10 cellular contexts compared by ENCODE assay signal in the genomic region with DNA sequence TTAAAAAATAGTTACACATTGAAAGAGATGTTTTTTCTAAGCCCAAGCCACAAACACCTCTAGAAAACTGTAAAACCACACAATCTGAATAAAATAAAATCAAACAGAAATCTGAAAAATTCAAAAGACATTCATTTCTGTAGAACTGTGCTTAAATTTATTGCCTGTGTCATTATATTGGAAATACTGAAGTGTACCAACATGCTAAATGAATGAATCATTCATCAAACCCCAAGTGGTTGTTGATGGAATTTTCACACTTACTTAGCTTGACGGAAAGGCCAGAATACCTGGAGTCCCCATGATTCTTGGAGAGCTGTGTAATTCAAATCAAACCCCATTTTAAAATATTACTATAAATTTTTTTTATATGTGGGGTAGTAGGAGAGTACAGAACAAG. TPM values are rescaled to one million over a fixed set of nuclear protein-coding genes. Genes with fewer than 3 reads are reported as not detected.
DNase-seq lines count a peak whose midpoint lies in the region; ATAC-seq and TF ChIP-seq lines count a peak whose summit lies in the region.
"Had no signal": no experiment of that assay in that cellular context is flagged by ENCODE, and none has a peak within 500 bp of the region (broad histone marks: within the 10 kb centered on the region; RNA-seq: fewer than 3 reads in every experiment).

No MANE protein-coding gene starts in this region.

- ATAC-seq in heart right ventricle (no peak), left ventricle myocardium superior (no peak)
- ATAC-seq: left lobe of liver had no signal

- H3K4me1 ChIP-seq in heart right ventricle (peaks cover 0 to 55% (median 42%) of the 10 kb centered on the region in 9 donors), vagina (peaks cover 53% of the 10 kb centered on the region)

- 42 to 47% methylated on average over 1 of the region's 1 CpG for WGBS in heart right ventricle, 2 donors

- peak overlapping the region in 1 of 10 donors; percentile 91 for H3K27ac ChIP-seq in heart right ventricle
- H3K27ac ChIP-seq in vagina: peak overlapping the region; percentile 28

- H3K36me3 ChIP-seq in heart right ventricle (no peaks in the 10 kb centered on the region), kidney epithelial cell (ENCODE audit: control insufficient read depth, insufficient read depth, low read length) (no peaks in the 10 kb centered on the region), vagina (no peaks in the 10 kb centered on the region)

- intact Hi-C loops in heart right ventricle (cut with DNase I): loop anchor here in 3 of 10 donors (5.0 to 10.0 kb wide), 6 partner anchors 53 to 417 kb away; no protein-coding TSS in a partner anchor
- intact Hi-C loops in left ventricle myocardium superior (cut with micrococcal nuclease): no loop called here
- intact Hi-C loops in vagina (cut with DNase I): no loop called here

- no peak for DNase-seq in heart right ventricle
- no peak for DNase-seq in left ventricle myocardium superior
- DNase-seq in SW480 (ENCODE audit: low spot score): peak; percentile 51
- no peak for DNase-seq in kidney epithelial cell (ENCODE audit: low read depth)
- no peak for DNase-seq in vagina (ENCODE audit: extremely low spot score in 2 of 2)
- no peak for DNase-seq in GM13977 (ENCODE audit: low spot score)
- DNase-seq in activated CD4-positive, alpha-beta T cell treated with anti-CD3 and anti-CD28 coated beads, Interleukin-2, amount 50 U/mL, for 4 hours: no peak
- no peak for DNase-seq in CD1c-positive myeloid dendritic cell (ENCODE audit: extremely low spot score)
- DNase-seq: NCI-H2029 had no signal

- TF ChIP-seq CTCF in heart right ventricle (IDR thresholded peaks at IDR 0.05): peak in 4 of 9 donors; percentile 9 to 23 (median 16)
- peak; percentile 21 for TF ChIP-seq CTCF in kidney epithelial cell (IDR thresholded peaks at IDR 0.05; ENCODE audit: insufficient read depth, low read length, poor library complexity, severe bottlenecking)
- no peak for TF ChIP-seq CTCF in vagina (IDR thresholded peaks at IDR 0.05)
- no peak for TF ChIP-seq CTCF in GM13977 (IDR thresholded peaks at IDR 0.05; ENCODE audit: extremely low read depth, insufficient read depth, missing control alignments)

- in situ Hi-C loops in GM13977 (cut with MboI; ENCODE audit: low pct_unique_long_range_greater_than_20kb, low sequenced_read_pairs, unreplicated experiment): no loop called here

- TF ChIP-seq POLR2A in vagina (IDR thresholded peaks at IDR 0.05): no peak

- H3K4me3 ChIP-seq in heart right ventricle: peak overlapping the region in 7 of 10 donors; percentile 71 to 86 (median 74)
- peak overlapping the region; percentile 67 for H3K4me3 ChIP-seq in kidney epithelial cell (ENCODE audit: low read depth, low read length)
- no peak overlapping the region for H3K4me3 ChIP-seq in vagina

- H3K9me3 ChIP-seq in heart right ventricle (no peaks in the 10 kb centered on the region), vagina (no peaks in the 10 kb centered on the region)

- H3K27me3 ChIP-seq in heart right ventricle (peaks cover 0 to 42% (median 0%) of the 10 kb centered on the region in 7 donors), kidney epithelial cell (ENCODE audit: control insufficient read depth, insufficient read depth, low read length) (no peaks in the 10 kb centered on the region), vagina (no peaks in the 10 kb centered on the region)

RNA-seq across cellular contexts. Expression of a gene that starts 2.7 kb away (rescaled TPM):
- total RNA-seq in heart right ventricle: 10 to 100 TPM in 4 of 10 donors, 1 to 10 TPM in 6; 4.2 to 20.5 (median 9.3) TPM
- 1 to 10 TPM; 3.6 to 6.0 TPM for polyA plus RNA-seq in heart right ventricle
- 9.0 TPM for total RNA-seq in left ventricle myocardium superior
- 11.5 and 12.9 TPM in 2 replicates for total RNA-seq in kidney epithelial cell
- total RNA-seq in vagina: 20.4 TPM

Comparison
In these comparisons a context has a peak if more than half of its experiments do, and no peak if none do; other contexts are left out.
1. H3K4me3 ChIP-seq: peak in heart right ventricle (7 of 10) and kidney epithelial cell (single experiment); none in vagina (0 of 2).